19 cellular contexts compared by ENCODE assay signal in genomic region chr7:159064121-159064815, GRCh38.
DNase-seq lines count a peak whose midpoint lies in the region; ATAC-seq and TF ChIP-seq lines count a peak whose summit lies in the region.
"Had no signal": no experiment of that assay in that cellular context is flagged by ENCODE, and none has a peak within 500 bp of the region (broad histone marks: within the 10 kb centered on the region; RNA-seq: fewer than 3 reads in every experiment).

No MANE protein-coding gene starts in this region.

- no TSS peak for BruUV-seq in Panc1 (replicated peaks; lab: Mats Ljungman, UMichigan)

- in situ Hi-C loops in Panc1 (cut with HindIII; ENCODE audit: low pct_unique_long_range_greater_than_20kb, low sequenced_read_pairs): no loop called here

- POLR2A ChIA-PET in Panc1 (lab: Charles Lee): no interaction called here

- peak; percentile 42 for DNase-seq in activated CD8-positive, alpha-beta memory T cell treated with anti-CD3 and anti-CD28 coated beads for 24 hours
- DNase-seq in activated CD8-positive, alpha-beta memory T cell treated with anti-CD3 and anti-CD28 coated beads, Interleukin-2, amount 50 U/mL, for 4 hours: no peak
- DNase-seq in Panc1 (ENCODE audit: low read depth, low spot score) (no peak), left ventricle myocardium superior (peak; percentile 53), stomach (no peak), Peyer's patch (no peak), EL (no peak), activated gamma-delta T cell (lab: John Stamatoyannopoulos, UW) (no peak)
- DNase-seq: Calu3; CD4-positive, alpha-beta memory T cell; DMS53; GM23248; HFFc6; MG63; NCI-H1092 treated with DMSO at 0.1 percent for 48 hours; NCI-H2081 treated with DMSO at 0.1 percent for 48 hours; NCI-H524; SIG-M5 had no signal

- CTCF ChIA-PET in Panc1 (lab: Charles Lee): no interaction called here

- WGBS in stomach, 5 donors: 91 to 94% (median 93%) methylated on average over 36 to 48 of the region's 48 CpGs

- intact Hi-C loops in Panc1 (cut with micrococcal nuclease; ENCODE audit: unreplicated experiment) (no loop called here), left ventricle myocardium superior (cut with micrococcal nuclease) (no loop called here), stomach (cut with DNase I; ENCODE audit: low total_unique reads) (no loop called here)

- no peak for TF ChIP-seq EP300 in stomach (IDR thresholded peaks at IDR 0.05)

- TF ChIP-seq POLR2A in stomach (IDR thresholded peaks at IDR 0.05): no peak
- no peak for TF ChIP-seq POLR2A in Peyer's patch (IDR thresholded peaks at IDR 0.05)

- 0 out of 2 replicates have a peak, but pooled peaks have one; percentile 28 for ATAC-seq in Panc1
- ATAC-seq in left ventricle myocardium superior: peak; percentile 11

- H3K36me3 ChIP-seq in Panc1 (ENCODE audit: control insufficient read depth, insufficient read depth, low read length) (no peaks in the 10 kb centered on the region), stomach (peaks cover 0 to 5% (median 0%) of the 10 kb centered on the region in 4 donors), Peyer's patch (no peaks in the 10 kb centered on the region)
- H3K36me3 ChIP-seq: MG63 had no signal

- no peak overlapping the region for H3K4me3 ChIP-seq in Panc1 (ENCODE audit: low read depth in 2 of 2, low read length in 2 of 2)
- no peak overlapping the region for H3K4me3 ChIP-seq in stomach
- no peak overlapping the region for H3K4me3 ChIP-seq in Peyer's patch
- H3K4me3 ChIP-seq: GM23248, MG63 had no signal

- H3K27me3 ChIP-seq in Panc1 (ENCODE audit: control insufficient read depth, insufficient read depth, low read length): no peaks in the 10 kb centered on the region
- peaks cover 0 to 8% (median 6%) of the 10 kb centered on the region in 3 donors for H3K27me3 ChIP-seq in stomach
- H3K27me3 ChIP-seq in Peyer's patch: no peaks in the 10 kb centered on the region
- H3K27me3 ChIP-seq: MG63 had no signal

- H3K9me3 ChIP-seq in Panc1 (ENCODE audit: control insufficient read depth, insufficient read depth, low read depth, low read length) (no peaks in the 10 kb centered on the region), stomach (peaks cover 0 to 7% (median 2%) of the 10 kb centered on the region in 4 donors), Peyer's patch (no peaks in the 10 kb centered on the region)
- H3K9me3 ChIP-seq: MG63 had no signal

- H3K27ac ChIP-seq in Panc1 (ENCODE audit: low read length) (no peak overlapping the region), stomach (peak overlapping the region in 4 of 5 donors; percentile 26 to 36 (median 30)), Peyer's patch (no peak overlapping the region)
- H3K27ac ChIP-seq: GM23248, KMS-11 had no signal

- TF ChIP-seq CTCF in Panc1 (IDR thresholded peaks at IDR 0.05) (no peak), stomach (IDR thresholded peaks at IDR 0.05) (no peak), Peyer's patch (IDR thresholded peaks at IDR 0.05) (no peak)

- no peaks in the 10 kb centered on the region for H3K4me1 ChIP-seq in Panc1 (ENCODE audit: control insufficient read depth, insufficient read depth, low read length)
- H3K4me1 ChIP-seq in stomach: peaks cover 4 to 26% (median 13%) of the 10 kb centered on the region in 4 donors
- H3K4me1 ChIP-seq in Peyer's patch: peaks cover 0 to 5% (median 0%) of the 10 kb centered on the region in 4 donors

Comparison
In these comparisons a context has a peak if more than half of its experiments do, and no peak if none do; other contexts are left out.
1. DNase-seq: peak in activated CD8-positive, alpha-beta memory T cell treated with anti-CD3 and anti-CD28 coated beads for 24 hours (single experiment) and left ventricle myocardium superior (single experiment); none in activated CD8-positive, alpha-beta memory T cell treated with anti-CD3 and anti-CD28 coated beads, Interleukin-2, amount 50 U/mL, for 4 hours (single experiment), Panc1 (single experiment), stomach (single experiment), Peyer's patch (0 of 3), EL (single experiment) and activated gamma-delta T cell (single experiment).
2. H3K27ac ChIP-seq: peak in stomach (4 of 5); none in Panc1 (single experiment) and Peyer's patch (0 of 4).